Comparison of ENCODE assay signal across 8 cellular contexts in genomic region chr16:81095953-81096714, GRCh38. TPM values are rescaled to one million over a fixed set of nuclear protein-coding genes. Genes with fewer than 3 reads are reported as not detected.
DNase-seq lines count a peak whose midpoint lies in the region; ATAC-seq and TF ChIP-seq lines count a peak whose summit lies in the region.

GCSH (minus strand) TSS chr16:81096395; CDS start chr16:81096278, 117 bp downstream.

- peaks cover 4% of the 10 kb centered on the region for H3K36me3 Mint-ChIP-seq in activated CD4-positive, alpha-beta T cell treated with anti-CD3 and anti-CD28 coated beads for 36 hours (ENCODE audit: low read depth)

- TF ChIP-seq CTCF in AG10803 (conservative IDR thresholded peaks at IDR 0.05; ENCODE audit: low read length) = no peak
- TF ChIP-seq CTCF in kidney epithelial cell (IDR thresholded peaks at IDR 0.05; ENCODE audit: insufficient read depth, low read length, poor library complexity, severe bottlenecking) = no peak

- H3K9me3 Mint-ChIP-seq in activated CD4-positive, alpha-beta T cell treated with anti-CD3 and anti-CD28 coated beads for 36 hours (ENCODE audit: low read depth) = no peaks in the 10 kb centered on the region

- H3K4me1 Mint-ChIP-seq in activated CD4-positive, alpha-beta T cell treated with anti-CD3 and anti-CD28 coated beads for 36 hours = peaks cover 16% of the 10 kb centered on the region

- intact Hi-C loops in activated CD4-positive, alpha-beta T cell treated with anti-CD3 and anti-CD28 coated beads for 36 hours (cut with DNase I, micrococcal nuclease) = loop anchor here (1.0 to 2.0 kb wide), 8 partner anchors 19 to 650 kb away; partner anchors contain the start of genes ATMIN (in 2 of the 2), CENPN (in 2 of the 2), C16orf46 (in 1 of the 2) and DYNLRB2 (in 1 of the 2)

- H3K4me3 ChIP-seq in AG10803 (ENCODE audit: low read length) = peak within 1 kb of the TSS; percentile 74
- H3K4me3 ChIP-seq in kidney epithelial cell (ENCODE audit: low read depth, low read length) = peak within 1 kb of the TSS; percentile 83

- peak within 1 kb of the TSS; percentile 78 for H3K27ac Mint-ChIP-seq in activated CD4-positive, alpha-beta T cell treated with anti-CD3 and anti-CD28 coated beads for 36 hours

- POLR2A ChIA-PET in activated CD4-positive, alpha-beta T cell treated with anti-CD3 and anti-CD28 coated beads for 36 hours (lab: Charles Lee) = no interaction called here

- H3K4me3 Mint-ChIP-seq in activated CD4-positive, alpha-beta T cell treated with anti-CD3 and anti-CD28 coated beads for 36 hours = peak within 1 kb of the TSS; percentile 72

- CTCF ChIA-PET in activated CD4-positive, alpha-beta T cell treated with anti-CD3 and anti-CD28 coated beads for 36 hours (lab: Charles Lee) = no interaction called here

- ATAC-seq in HG03432 (IDR thresholded peaks at IDR 0.05; ENCODE audit: unreplicated experiment) = peak; percentile 99
- ATAC-seq in activated CD4-positive, alpha-beta T cell treated with anti-CD3 and anti-CD28 coated beads for 36 hours = peak; percentile 99

- peak within 1 kb of the TSS; percentile 33 for H3K27ac ChIP-seq in cingulate gyrus (ENCODE audit: low read depth, low read length)

- H3K27me3 Mint-ChIP-seq in activated CD4-positive, alpha-beta T cell treated with anti-CD3 and anti-CD28 coated beads for 36 hours = no peaks in the 10 kb centered on the region

- no peaks in the 10 kb centered on the region for H3K36me3 ChIP-seq in kidney epithelial cell (ENCODE audit: control insufficient read depth, insufficient read depth, low read length)

- peak; percentile 18 for TF ChIP-seq POLR2A in GM19099 (IDR thresholded peaks at IDR 0.05; ENCODE audit: extremely low read depth, insufficient read length, low read depth)

- peak; percentile 98 for DNase-seq in AG10803 (ENCODE audit: low read depth)
- DNase-seq in NCI-H510A (lab: John Stamatoyannopoulos, UW) = peak; percentile 92
- DNase-seq in activated CD4-positive, alpha-beta T cell treated with anti-CD3 and anti-CD28 coated beads for 36 hours = peak; percentile 99
- peak; percentile 93 for DNase-seq in kidney epithelial cell (ENCODE audit: low read depth)
- peak; percentile 96 to 98 for DNase-seq in stimulated activated CD4-positive, alpha-beta T cell treated with anti-CD3 and anti-CD28 coated beads, Interleukin-15, amount 100 ng/mL, for 48 hours (ENCODE audit: low read depth in 2 of 2)

- no peaks in the 10 kb centered on the region for H3K27me3 ChIP-seq in kidney epithelial cell (ENCODE audit: control insufficient read depth, insufficient read depth, low read length)

RNA-seq across cellular contexts. Expression of gene GCSH, which starts in this region (rescaled TPM):
- total RNA-seq in activated CD4-positive, alpha-beta T cell treated with anti-CD3 and anti-CD28 coated beads for 36 hours = 10 to 100 TPM; 22.2 to 24.9 TPM
- total RNA-seq in kidney epithelial cell = 27.6 and 34.0 TPM in 2 replicates

Comparison
In these comparisons a context has a peak if more than half of its experiments do, and no peak if none do; other contexts are left out.
1. Peak in every context shown above with its lines: DNase-seq, ATAC-seq, H3K4me3 ChIP-seq and H3K27ac ChIP-seq.